ENCODE assay signal across 15 cellular contexts in genomic region chr7:36653011-36653670, GRCh38.
DNase-seq lines count a peak whose midpoint lies in the region; TF ChIP-seq lines count a peak whose summit lies in the region.
"Had no signal": no experiment of that assay in that cellular context is flagged by ENCODE, and none has a peak within 500 bp of the region (broad histone marks: within the 10 kb centered on the region; RNA-seq: fewer than 3 reads in every experiment).

No MANE protein-coding gene starts in this region.

- H3K27ac Mint-ChIP-seq in brain, result peak overlapping the region in 3 of 5 experiments; percentile 39 to 84 (median 74)
- H3K27ac Mint-ChIP-seq in activated CD4-positive, alpha-beta memory T cell treated with anti-CD3 and anti-CD28 coated beads, Interleukin-2, amount 10 ng/mL, durations not matched to agents 7 days and 5 days, result no peak overlapping the region
- H3K27ac Mint-ChIP-seq: activated CD8-positive, alpha-beta memory T cell treated with anti-CD3 and anti-CD28 coated beads, Interleukin-2, amount 10 ng/mL, durations not matched to agents 7 days and 5 days; B cell had no signal

- peak overlapping the region in 1 of 5 experiments; percentile 15 for H3K4me3 Mint-ChIP-seq in brain
- H3K4me3 Mint-ChIP-seq in activated CD4-positive, alpha-beta memory T cell treated with anti-CD3 and anti-CD28 coated beads, Interleukin-2, amount 10 ng/mL, durations not matched to agents 7 days and 5 days, result no peak overlapping the region
- H3K4me3 Mint-ChIP-seq: activated CD8-positive, alpha-beta memory T cell treated with anti-CD3 and anti-CD28 coated beads, Interleukin-2, amount 10 ng/mL, durations not matched to agents 7 days and 5 days; B cell had no signal

- H3K27me3 Mint-ChIP-seq in brain, result peaks cover 7% of the 10 kb centered on the region
- H3K27me3 Mint-ChIP-seq in activated CD4-positive, alpha-beta memory T cell treated with anti-CD3 and anti-CD28 coated beads, Interleukin-2, amount 10 ng/mL, durations not matched to agents 7 days and 5 days, result no peaks in the 10 kb centered on the region
- H3K27me3 Mint-ChIP-seq: activated CD8-positive, alpha-beta memory T cell treated with anti-CD3 and anti-CD28 coated beads, Interleukin-2, amount 10 ng/mL, durations not matched to agents 7 days and 5 days had no signal

- DNase-seq in A172 (ENCODE audit: low spot score), result peak; percentile 66
- DNase-seq in kidney glomerular epithelial cell (lab: John Stamatoyannopoulos, UW), result peak; percentile 21
- no peak for DNase-seq in activated CD4-positive, alpha-beta memory T cell treated with anti-CD3 and anti-CD28 coated beads, Interleukin-2, amount 10 ng/mL, durations not matched to agents 7 days and 5 days
- no peak for DNase-seq in NCI-H2227 treated with DMSO at 0.1 percent for 48 hours (lab: John Stamatoyannopoulos, UW)
- no peak for DNase-seq in testis
- no peak for DNase-seq in NCI-H526 (lab: John Stamatoyannopoulos, UW)
- DNase-seq: activated CD8-positive, alpha-beta memory T cell treated with anti-CD3 and anti-CD28 coated beads, Interleukin-2, amount 10 ng/mL, durations not matched to agents 7 days and 5 days; GDM1; lower lobe of right lung; NCI-H1436 treated with DMSO at 0.1 percent for 48 hours had no signal

- H3K9me3 ChIP-seq in HEK293 (ENCODE audit: control insufficient read depth, insufficient read depth, low read depth, low read length), result no peaks in the 10 kb centered on the region
- H3K9me3 ChIP-seq in testis, result no peaks in the 10 kb centered on the region
- H3K9me3 ChIP-seq: lower lobe of right lung, prostate gland had no signal

- WGBS in testis, 2 donors, result 70 to 74% methylated on average over 3 of the region's 3 CpGs

- TF ChIP-seq POLR2A in testis (IDR thresholded peaks at IDR 0.05), result no peak

- no peaks in the 10 kb centered on the region for H3K36me3 Mint-ChIP-seq in brain
- H3K36me3 Mint-ChIP-seq in activated CD4-positive, alpha-beta memory T cell treated with anti-CD3 and anti-CD28 coated beads, Interleukin-2, amount 10 ng/mL, durations not matched to agents 7 days and 5 days (ENCODE audit: low read depth), result peaks cover 19% of the 10 kb centered on the region

- H3K36me3 ChIP-seq in HEK293 (ENCODE audit: control insufficient read depth in 2 of 2, insufficient read depth in 1 of 2, low read length in 2 of 2), result no peaks in the 10 kb centered on the region
- no peaks in the 10 kb centered on the region for H3K36me3 ChIP-seq in testis (ENCODE audit: low read depth, missing control alignments)
- H3K36me3 ChIP-seq: lower lobe of right lung, prostate gland had no signal

- no peaks in the 10 kb centered on the region for H3K9me3 Mint-ChIP-seq in brain
- no peaks in the 10 kb centered on the region for H3K9me3 Mint-ChIP-seq in activated CD4-positive, alpha-beta memory T cell treated with anti-CD3 and anti-CD28 coated beads, Interleukin-2, amount 10 ng/mL, durations not matched to agents 7 days and 5 days

- H3K27ac ChIP-seq in HEK293 (ENCODE audit: extremely low read depth, low read depth, low read length) (no peak overlapping the region), testis (no peak overlapping the region)
- H3K27ac ChIP-seq: lower lobe of right lung, prostate gland, RWPE1 had no signal

- TF ChIP-seq CTCF in HEK293 (tag by site-specific recombination; IDR thresholded peaks at IDR 0.05) (no peak), brain (conservative IDR thresholded peaks at IDR 0.05) (no peak), testis (IDR thresholded peaks at IDR 0.05) (no peak)

- no peaks in the 10 kb centered on the region for H3K27me3 ChIP-seq in testis

- H3K4me1 Mint-ChIP-seq in brain, result peaks cover 36% of the 10 kb centered on the region
- H3K4me1 Mint-ChIP-seq in activated CD4-positive, alpha-beta memory T cell treated with anti-CD3 and anti-CD28 coated beads, Interleukin-2, amount 10 ng/mL, durations not matched to agents 7 days and 5 days, result peaks cover 32% of the 10 kb centered on the region
- H3K4me1 Mint-ChIP-seq: B cell had no signal

- CTCF ChIA-PET in HEK293 (lab: Yijun Ruan, JAX), result interaction anchor here (0.5 to 1.1 kb wide), 4 partner anchors 40 to 212 kb away, joined by 3 to 4 read pairs (median 3); no protein-coding TSS in a partner anchor
- CTCF ChIA-PET in activated CD4-positive, alpha-beta memory T cell treated with anti-CD3 and anti-CD28 coated beads, Interleukin-2, amount 10 ng/mL, durations not matched to agents 7 days and 5 days (lab: Charles Lee), result interaction anchor here (0.6 to 1.2 kb wide), 4 partner anchors 15 to 212 kb away, joined by 3 to 4 read pairs (median 3); no protein-coding TSS in a partner anchor

- H3K4me3 ChIP-seq in HEK293 (ENCODE audit: low read depth, low read length) (no peak overlapping the region), testis (no peak overlapping the region)
- H3K4me3 ChIP-seq: lower lobe of right lung, prostate gland had no signal

- peaks cover 3% of the 10 kb centered on the region; the same call in 1 of the 2 replicates for H3K4me1 ChIP-seq in HEK293 (ENCODE audit: control insufficient read depth, insufficient read depth, low read length)
- no peaks in the 10 kb centered on the region for H3K4me1 ChIP-seq in testis
- H3K4me1 ChIP-seq: lower lobe of right lung, prostate gland had no signal

- intact Hi-C loops in testis (cut with DNase I; ENCODE audit: low total_unique reads), result no loop called here

- POLR2A ChIA-PET in HEK293 (lab: Yijun Ruan, JAX), result interaction anchor here (1.2 kb wide), 1 partner anchor 48 kb away, joined by 5 read pairs; no protein-coding TSS in a partner anchor
- POLR2A ChIA-PET in activated CD4-positive, alpha-beta memory T cell treated with anti-CD3 and anti-CD28 coated beads, Interleukin-2, amount 10 ng/mL, durations not matched to agents 7 days and 5 days (lab: Charles Lee), result no interaction called here

TF ChIP-seq in HEK293, 187 proteins besides CTCF, POLR2A, EP300 and RAD21 (continues in another document):
- no peak for TF ChIP-seq ZNF133 (tag by site-specific recombination; IDR thresholded peaks at IDR 0.05)
- TF ChIP-seq ZNF280D (tag by site-specific recombination; IDR thresholded peaks at IDR 0.05), result no peak
- TF ChIP-seq ZNF112 (tag by site-specific recombination; IDR thresholded peaks at IDR 0.05), result no peak
- no peak for TF ChIP-seq ZNF544 (tag by site-specific recombination; IDR thresholded peaks at IDR 0.05)
- TF ChIP-seq PRDM4 (tag by site-specific recombination; IDR thresholded peaks at IDR 0.05), result peak; percentile 41; the same call in 1 of the 2 replicates
- TF ChIP-seq TCF7L2 (IDR thresholded peaks at IDR 0.05; ENCODE audit: borderline replicate concordance, low read depth, low read length), result no peak
- TF ChIP-seq PRDM1 (tag by site-specific recombination; IDR thresholded peaks at IDR 0.05), result peak; percentile 61; the same call in 1 of the 2 replicates
- no peak for TF ChIP-seq ZBTB20 (tag by site-specific recombination; IDR thresholded peaks at IDR 0.05)
- TF ChIP-seq ZNF677 (tag by site-specific recombination; IDR thresholded peaks at IDR 0.05), result no peak
- no peak for TF ChIP-seq ZNF473 (tag by site-specific recombination; IDR thresholded peaks at IDR 0.05)
- no peak for TF ChIP-seq ZSCAN5A (tag by site-specific recombination; IDR thresholded peaks at IDR 0.05)

Comparison
In these comparisons a context has a peak if more than half of its experiments do, and no peak if none do; other contexts are left out.
1. DNase-seq: peak in A172 (single experiment) and kidney glomerular epithelial cell (single experiment); none in activated CD4-positive, alpha-beta memory T cell treated with anti-CD3 and anti-CD28 coated beads, Interleukin-2, amount 10 ng/mL, durations not matched to agents 7 days and 5 days (single experiment), NCI-H2227 treated with DMSO at 0.1 percent for 48 hours (single experiment), testis (single experiment) and NCI-H526 (0 of 2).